Comparison of ENCODE assay signal across 13 cellular contexts in genomic region chr2:134234535-134234934, GRCh38. TPM values are rescaled to one million over a fixed set of nuclear protein-coding genes. Genes with fewer than 3 reads are reported as not detected.
DNase-seq lines count a peak whose midpoint lies in the region; ATAC-seq and TF ChIP-seq lines count a peak whose summit lies in the region.
"Had no signal": no experiment of that assay in that cellular context is flagged by ENCODE, and none has a peak within 500 bp of the region (broad histone marks: within the 10 kb centered on the region; RNA-seq: fewer than 3 reads in every experiment).

No MANE protein-coding gene starts in this region.

- H3K36me3 ChIP-seq in Caco-2 (ENCODE audit: control insufficient read depth, insufficient read depth, low read length) (no peaks in the 10 kb centered on the region), KOPT-K1 (ENCODE audit: insufficient read depth, low read length) (no peaks in the 10 kb centered on the region), psoas muscle (ENCODE audit: insufficient read depth in 1 of 2, low read depth in 1 of 2) (no peaks in the 10 kb centered on the region), SJCRH30 (peaks cover 7% of the 10 kb centered on the region; the same call in 1 of the 2 replicates), aorta (ENCODE audit: control insufficient read depth in 1 of 2, insufficient read depth in 2 of 2, low read length in 1 of 2) (no peaks in the 10 kb centered on the region)
- no peaks in the 10 kb centered on the region for H3K36me3 ChIP-seq in naive thymus-derived CD4-positive, alpha-beta T cell (ENCODE audit: control insufficient read depth in 2 of 3, insufficient read depth in 3 of 3, low read length in 3 of 3)
- H3K36me3 ChIP-seq: gastrocnemius medialis, SJSA1 had no signal

- H3K27me3 Mint-ChIP-seq in Caco-2 (ENCODE audit: insufficient read depth, unreplicated experiment), result no peaks in the 10 kb centered on the region
- no peaks in the 10 kb centered on the region for H3K27me3 Mint-ChIP-seq in activated naive CD8-positive, alpha-beta T cell treated with anti-CD3 and anti-CD28 coated beads, Interleukin-2, amount 10 ng/mL, durations not matched to agents 7 days and 5 days
- H3K27me3 Mint-ChIP-seq in naive thymus-derived CD4-positive, alpha-beta T cell, result no peaks in the 10 kb centered on the region

- H3K27ac ChIP-seq in KOPT-K1 (ENCODE audit: low read depth, low read length, poor library complexity, severe bottlenecking) (peak overlapping the region; percentile 81), psoas muscle (no peak overlapping the region), SJCRH30 (no peak overlapping the region), aorta (ENCODE audit: low read depth in 1 of 2, low read length in 2 of 2) (no peak overlapping the region)
- peak overlapping the region; percentile 37 for H3K27ac ChIP-seq in naive thymus-derived CD4-positive, alpha-beta T cell (ENCODE audit: low read depth, low read length)
- H3K27ac ChIP-seq: gastrocnemius medialis, SJSA1 had no signal

- H3K9me3 ChIP-seq in Caco-2, result peaks cover 10% of the 10 kb centered on the region
- no peaks in the 10 kb centered on the region for H3K9me3 ChIP-seq in KOPT-K1 (ENCODE audit: insufficient read depth, low read length, poor library complexity, severe bottlenecking)
- no peaks in the 10 kb centered on the region for H3K9me3 ChIP-seq in naive thymus-derived CD4-positive, alpha-beta T cell (ENCODE audit: control insufficient read depth in 2 of 3, low read length in 3 of 3)
- H3K9me3 ChIP-seq in psoas muscle, result no peaks in the 10 kb centered on the region
- no peaks in the 10 kb centered on the region for H3K9me3 ChIP-seq in SJCRH30 (replicated peaks)
- H3K9me3 ChIP-seq in aorta (ENCODE audit: control insufficient read depth, low read length), result no peaks in the 10 kb centered on the region
- H3K9me3 ChIP-seq: gastrocnemius medialis, SJSA1 had no signal

- peaks cover 7% of the 10 kb centered on the region for H3K9me3 Mint-ChIP-seq in Caco-2 (ENCODE audit: unreplicated experiment)
- H3K9me3 Mint-ChIP-seq in activated naive CD8-positive, alpha-beta T cell treated with anti-CD3 and anti-CD28 coated beads, Interleukin-2, amount 10 ng/mL, durations not matched to agents 7 days and 5 days, result peaks cover 8% of the 10 kb centered on the region
- peaks cover 0 to 10% (median 1%) of the 10 kb centered on the region in 11 donors for H3K9me3 Mint-ChIP-seq in naive thymus-derived CD4-positive, alpha-beta T cell

- no peak overlapping the region for H3K4me3 ChIP-seq in Caco-2 (ENCODE audit: low read depth, low read length)
- no peak overlapping the region for H3K4me3 ChIP-seq in naive thymus-derived CD4-positive, alpha-beta T cell (ENCODE audit: low read length)
- H3K4me3 ChIP-seq in psoas muscle, result no peak overlapping the region
- H3K4me3 ChIP-seq in SJCRH30, result no peak overlapping the region
- H3K4me3 ChIP-seq in aorta (ENCODE audit: low read length in 2 of 2), result no peak overlapping the region
- H3K4me3 ChIP-seq: gastrocnemius medialis, SJSA1 had no signal

- no peak for TF ChIP-seq CTCF in Caco-2 (IDR thresholded peaks at IDR 0.05; ENCODE audit: insufficient read depth in 1 of 2, low read depth in 1 of 2, low read length in 1 of 2, severe bottlenecking in 1 of 2, unreplicated experiment in 1 of 2)
- TF ChIP-seq CTCF in psoas muscle (IDR thresholded peaks at IDR 0.05), result no peak

- peaks cover 8% of the 10 kb centered on the region; the same call in 1 of the 2 replicates for H3K4me1 ChIP-seq in Caco-2
- peaks cover 56 to 59% of the 10 kb centered on the region in 2 donors for H3K4me1 ChIP-seq in naive thymus-derived CD4-positive, alpha-beta T cell (ENCODE audit: control insufficient read depth in 2 of 2, insufficient read depth in 2 of 2, low read length in 2 of 2)
- peaks cover 4% of the 10 kb centered on the region for H3K4me1 ChIP-seq in psoas muscle
- peaks cover 8% of the 10 kb centered on the region for H3K4me1 ChIP-seq in SJCRH30
- peaks cover 0 to 3% of the 10 kb centered on the region in 2 donors for H3K4me1 ChIP-seq in aorta (ENCODE audit: control insufficient read depth in 1 of 2, insufficient read depth in 2 of 2, low read length in 2 of 2)
- H3K4me1 ChIP-seq: gastrocnemius medialis had no signal

- 68 to 70% (median 68%) methylated on average over 1 of the region's 1 CpG for WGBS in psoas muscle, 3 donors
- WGBS in aorta, 2 donors, result 77 to 91% methylated on average over 1 of the region's 1 CpG

- POLR2A ChIA-PET in Caco-2 (lab: Charles Lee), result no interaction called here
- POLR2A ChIA-PET in activated naive CD8-positive, alpha-beta T cell treated with anti-CD3 and anti-CD28 coated beads, Interleukin-2, amount 10 ng/mL, durations not matched to agents 7 days and 5 days (lab: Charles Lee), result interaction anchor here (1.0 kb wide), 1 partner anchor 48 kb away, joined by 3 read pairs; no protein-coding TSS in a partner anchor
- POLR2A ChIA-PET in naive thymus-derived CD4-positive, alpha-beta T cell (lab: Charles Lee), result interaction anchor here (1.4 to 1.8 kb wide), 3 partner anchors 9 to 23 kb away, joined by 3 to 6 read pairs (median 4); no protein-coding TSS in a partner anchor

- no peaks in the 10 kb centered on the region for H3K36me3 Mint-ChIP-seq in Caco-2 (ENCODE audit: insufficient read depth, unreplicated experiment)
- H3K36me3 Mint-ChIP-seq in activated naive CD8-positive, alpha-beta T cell treated with anti-CD3 and anti-CD28 coated beads, Interleukin-2, amount 10 ng/mL, durations not matched to agents 7 days and 5 days, result peaks cover 13% of the 10 kb centered on the region
- peaks cover 0 to 24% (median 0%) of the 10 kb centered on the region in 5 donors for H3K36me3 Mint-ChIP-seq in naive thymus-derived CD4-positive, alpha-beta T cell

- peaks cover 7% of the 10 kb centered on the region for H3K4me1 Mint-ChIP-seq in Caco-2 (ENCODE audit: low read depth, unreplicated experiment)
- peaks cover 62% of the 10 kb centered on the region for H3K4me1 Mint-ChIP-seq in activated naive CD8-positive, alpha-beta T cell treated with anti-CD3 and anti-CD28 coated beads, Interleukin-2, amount 10 ng/mL, durations not matched to agents 7 days and 5 days
- H3K4me1 Mint-ChIP-seq in naive thymus-derived CD4-positive, alpha-beta T cell, result peaks cover 59 to 85% (median 76%) of the 10 kb centered on the region in 7 donors

- intact Hi-C loops in Caco-2 (cut with micrococcal nuclease; ENCODE audit: unreplicated experiment) (no loop called here), psoas muscle (cut with DNase I) (no loop called here), aorta (cut with DNase I) (no loop called here)
- intact Hi-C loops in naive thymus-derived CD4-positive, alpha-beta T cell (cut with micrococcal nuclease), result loop anchor here in 1 of 2 donors (5.0 kb wide), 1 partner anchor 178 kb away; no protein-coding TSS in a partner anchor

- ATAC-seq in activated naive CD8-positive, alpha-beta T cell treated with anti-CD3 and anti-CD28 coated beads, Interleukin-2, amount 10 ng/mL, durations not matched to agents 7 days and 5 days (ENCODE audit: low read depth), result no peak
- no peak for ATAC-seq in naive thymus-derived CD4-positive, alpha-beta T cell
- ATAC-seq in psoas muscle (no peak), aorta (ENCODE audit: low FRiP score) (no peak)
- ATAC-seq: gastrocnemius medialis had no signal

- BruUV-seq in Caco-2 (replicated peaks; lab: Mats Ljungman, UMichigan), result no TSS peak

- H3K27me3 ChIP-seq in Caco-2 (replicated peaks; ENCODE audit: control insufficient read depth, insufficient read depth, low read length) (no peaks in the 10 kb centered on the region), psoas muscle (ENCODE audit: insufficient read depth in 3 of 3, low read length in 2 of 3) (no peaks in the 10 kb centered on the region), SJCRH30 (no peaks in the 10 kb centered on the region), aorta (ENCODE audit: control insufficient read depth in 1 of 2, insufficient read depth in 2 of 2, low read length in 1 of 2) (no peaks in the 10 kb centered on the region)
- no peaks in the 10 kb centered on the region for H3K27me3 ChIP-seq in naive thymus-derived CD4-positive, alpha-beta T cell (ENCODE audit: control insufficient read depth in 2 of 2, insufficient read depth in 2 of 2, low read length in 2 of 2)
- H3K27me3 ChIP-seq: gastrocnemius medialis, SJSA1 had no signal

- DNase-seq in Caco-2 (peak in 1 of 2 experiments; percentile 46), psoas muscle (no peak), SJCRH30 (no peak), iPS-NIHi7 (ENCODE audit: extremely low spot score) (no peak), aorta (no peak)
- DNase-seq in activated naive CD8-positive, alpha-beta T cell treated with anti-CD3 and anti-CD28 coated beads, Interleukin-2, amount 10 ng/mL, durations not matched to agents 7 days and 5 days, result no peak
- DNase-seq in naive thymus-derived CD4-positive, alpha-beta T cell, result no peak
- DNase-seq: activated CD4-positive, CD25-positive, alpha-beta regulatory T cell; activated gamma-delta T cell treated with Interleukin-2 at 50 U/mL for 16 hours; gastrocnemius medialis; stimulated activated CD4-positive, alpha-beta T cell treated with anti-CD3 and anti-CD28 coated beads, Interleukin-1b, Interleukin-23, amount 100 ng/mL, for 48 hours had no signal

- peak overlapping the region; percentile 32 for H3K27ac Mint-ChIP-seq in Caco-2 (ENCODE audit: unreplicated experiment)
- peak overlapping the region; percentile 89 for H3K27ac Mint-ChIP-seq in activated naive CD8-positive, alpha-beta T cell treated with anti-CD3 and anti-CD28 coated beads, Interleukin-2, amount 10 ng/mL, durations not matched to agents 7 days and 5 days
- peak overlapping the region in 6 of 9 donors; percentile 60 to 87 (median 74) for H3K27ac Mint-ChIP-seq in naive thymus-derived CD4-positive, alpha-beta T cell

- H3K4me3 Mint-ChIP-seq in Caco-2 (ENCODE audit: unreplicated experiment), result no peak overlapping the region
- H3K4me3 Mint-ChIP-seq in activated naive CD8-positive, alpha-beta T cell treated with anti-CD3 and anti-CD28 coated beads, Interleukin-2, amount 10 ng/mL, durations not matched to agents 7 days and 5 days, result no peak overlapping the region
- peak overlapping the region in 2 of 10 donors; percentile 1 to 65 for H3K4me3 Mint-ChIP-seq in naive thymus-derived CD4-positive, alpha-beta T cell

- CTCF ChIA-PET in Caco-2 (lab: Charles Lee), result interaction anchor here (1.0 kb wide), 2 partner anchors 116 to 177 kb away, joined by 3 to 5 read pairs; no protein-coding TSS in a partner anchor
- CTCF ChIA-PET in naive thymus-derived CD4-positive, alpha-beta T cell (lab: Charles Lee), result interaction anchor here (1.2 to 2.8 kb wide), 3 partner anchors 9 to 115 kb away, joined by 4 to 13 read pairs (median 5); no protein-coding TSS in a partner anchor

RNA-seq across cellular contexts. Expression of gene MGAT5, which starts 19.3 kb away (rescaled TPM):
- total RNA-seq in Caco-2 (2022) (21.7 and 22.1 TPM in 2 replicates), psoas muscle (1 to 10 TPM; 2.1 to 7.0 (median 5.2) TPM), aorta (10 to 100 TPM; 36.1 to 49.7 TPM)
- 10 to 100 TPM; 66.3 to 70.9 TPM for total RNA-seq in activated naive CD8-positive, alpha-beta T cell treated with anti-CD3 and anti-CD28 coated beads, Interleukin-2, amount 10 ng/mL, durations not matched to agents 7 days and 5 days
- 10 to 100 TPM; 35.5 to 48.0 (median 40.3) TPM for total RNA-seq in naive thymus-derived CD4-positive, alpha-beta T cell
- polyA plus RNA-seq in naive thymus-derived CD4-positive, alpha-beta T cell, result 1 to 10 TPM; 5.3 to 8.5 TPM
- polyA plus RNA-seq in psoas muscle (1 to 10 TPM; 1.1 to 1.6 (median 1.1) TPM), aorta (1 to 10 TPM; 6.1 to 8.2 TPM)
- total RNA-seq in SJCRH30 (2014; rRNA removed; shearing (Covaris generic)), result 95.3 and 98.0 TPM in 2 replicates

Comparison
In these comparisons a context has a peak if more than half of its experiments do, and no peak if none do; other contexts are left out.
1. H3K27ac Mint-ChIP-seq: peak in every context shown above with its lines; median percentile 89 in activated naive CD8-positive, alpha-beta T cell treated with anti-CD3 and anti-CD28 coated beads, Interleukin-2, amount 10 ng/mL, durations not matched to agents 7 days and 5 days; 74 in naive thymus-derived CD4-positive, alpha-beta T cell; 32 in Caco-2.
2. H3K27ac ChIP-seq: peak in KOPT-K1 (single experiment) and naive thymus-derived CD4-positive, alpha-beta T cell (single experiment); none in psoas muscle (single experiment), SJCRH30 (single experiment) and aorta (0 of 2).